ENCODE assay signal across 11 cellular contexts in genomic region chr10:86642499-86642898, GRCh38. TPM values are rescaled to one million over a fixed set of nuclear protein-coding genes. Genes with fewer than 3 reads are reported as not detected.
A peak's percentile ranks its signal among the peaks of the same experiment; 100 is the strongest.
DNase-seq lines count a peak whose midpoint lies in the region; ATAC-seq and TF ChIP-seq lines count a peak whose summit lies in the region.
"Had no signal": no experiment of that assay in that cellular context is flagged by ENCODE, and none has a peak within 500 bp of the region (broad histone marks: within the 10 kb centered on the region; RNA-seq: fewer than 3 reads in every experiment).

No MANE protein-coding gene starts in this region.

- intact Hi-C loops in posterior vena cava (cut with DNase I): no loop called here

- H3K36me3 ChIP-seq in adipocyte (ENCODE audit: control insufficient read depth, insufficient read depth, low read length, severe bottlenecking): no peaks in the 10 kb centered on the region
- H3K36me3 ChIP-seq: neutrophil had no signal

- in situ Hi-C loops in GM13976 (cut with MboI; ENCODE audit: low sequenced_read_pairs, unreplicated experiment): no loop called here

- POLR2A ChIA-PET in GM10248 (lab: Yijun Ruan, JAX): no interaction called here

- CTCF ChIA-PET in GM10248 (lab: Yijun Ruan, JAX): interaction anchor here (1.3 to 1.8 kb wide), 3 partner anchors 13 to 243 kb away, joined by 3 to 10 read pairs (median 4); no protein-coding TSS in a partner anchor

- DNase-seq in GM10248 (ENCODE audit: extremely low spot score) (peak; percentile 15), adipocyte (ENCODE audit: low read depth) (peak; percentile 36), posterior vena cava (ENCODE audit: low spot score) (peak; percentile 60), NCI-H187 treated with DMSO at 0.1 percent for 48 hours (lab: John Stamatoyannopoulos, UW) (no peak), GM13976 (ENCODE audit: low spot score) (no peak)
- no peak for DNase-seq in stimulated activated naive CD4-positive, alpha-beta T cell treated with Interleukin-2 at 50 U/mL for 16 hours (lab: John Stamatoyannopoulos, UW)
- DNase-seq: NCI-H82 had no signal

- H3K9me3 ChIP-seq in adipocyte (ENCODE audit: control insufficient read depth, low read length): no peaks in the 10 kb centered on the region
- H3K9me3 ChIP-seq: neutrophil had no signal

- no peaks in the 10 kb centered on the region for H3K27me3 ChIP-seq in adipocyte (replicated peaks; ENCODE audit: control insufficient read depth, insufficient read depth, low read length)

- H3K4me1 ChIP-seq in adipocyte (ENCODE audit: control insufficient read depth, insufficient read depth, low read length): peaks cover 19% of the 10 kb centered on the region

- ATAC-seq in HG02610 (IDR thresholded peaks at IDR 0.05; ENCODE audit: unreplicated experiment): peak; percentile 23
- no peak for ATAC-seq in HG02678 (IDR thresholded peaks at IDR 0.05; ENCODE audit: unreplicated experiment)

- no peak for TF ChIP-seq CTCF in GM10248 (IDR thresholded peaks at IDR 0.05; ENCODE audit: control extremely low read depth, extremely low read depth, low read depth, missing control alignments)
- no peak for TF ChIP-seq CTCF in GM13976 (IDR thresholded peaks at IDR 0.05; ENCODE audit: borderline replicate concordance, control extremely low read depth, extremely low read depth, insufficient read depth, missing control alignments)

- no peak overlapping the region for H3K9ac ChIP-seq in adipocyte (ENCODE audit: low read length)

- H3K4me3 ChIP-seq in adipocyte (ENCODE audit: low read length): no peak overlapping the region

RNA-seq across cellular contexts. Expression of gene OPN4, which starts 11.8 kb away (rescaled TPM):
- not detected for total RNA-seq in posterior vena cava
- total RNA-seq: kidney epithelial cell had no signal

RNA-seq across cellular contexts. Expression of gene LDB3, which starts 25.8 kb away (rescaled TPM):
- 10 to 100 TPM; 27.9 to 29.3 TPM for total RNA-seq in posterior vena cava

Comparison
In these comparisons a context has a peak if more than half of its experiments do, and no peak if none do; other contexts are left out.
1. DNase-seq: peak in GM10248 (single experiment), adipocyte (single experiment) and posterior vena cava (single experiment); none in stimulated activated naive CD4-positive, alpha-beta T cell treated with Interleukin-2 at 50 U/mL for 16 hours (single experiment), NCI-H187 treated with DMSO at 0.1 percent for 48 hours (single experiment) and GM13976 (single experiment).